ENCODE assay signal across 1 cellular context in genomic region chr1:112391603-112391940, GRCh38.
TF ChIP-seq lines count a peak whose summit lies in the region.

No MANE protein-coding gene starts in this region.

TF ChIP-seq in HepG2, 621 proteins besides CTCF, POLR2A, EP300 and RAD21 (continued from another document):
- TF ChIP-seq ARID3A (IDR thresholded peaks at IDR 0.05; ENCODE audit: low read depth, low read length) (no peak), ZNF280D (CRISPR knock-in tag; IDR thresholded peaks at IDR 0.05) (no peak), EEA1 (CRISPR knock-in tag; IDR thresholded peaks at IDR 0.05; ENCODE audit: borderline replicate concordance) (no peak), THAP9 (CRISPR knock-in tag; IDR thresholded peaks at IDR 0.05; ENCODE audit: borderline replicate concordance) (no peak), ZNF558 (CRISPR knock-in tag; IDR thresholded peaks at IDR 0.05; ENCODE audit: borderline replicate concordance) (no peak), SAFB2 (CRISPR knock-in tag; IDR thresholded peaks at IDR 0.05; ENCODE audit: borderline replicate concordance, low read depth) (no peak), PPARG (CRISPR knock-in tag; conservative IDR thresholded peaks at IDR 0.05) (no peak), ATF7 (IDR thresholded peaks at IDR 0.05) (no peak), ATF7 (CRISPR knock-in tag; IDR thresholded peaks at IDR 0.05) (no peak), AFF4 (CRISPR knock-in tag; IDR thresholded peaks at IDR 0.05) (no peak)
